Comparison of ENCODE assay signal across 24 cellular contexts in genomic region chr12:17214910-17215309, GRCh38.
DNase-seq lines count a peak whose midpoint lies in the region; ATAC-seq, FAIRE-seq and TF ChIP-seq lines count a peak whose summit lies in the region.
"Had no signal": no experiment of that assay in that cellular context is flagged by ENCODE, and none has a peak within 500 bp of the region (broad histone marks: within the 10 kb centered on the region; RNA-seq: fewer than 3 reads in every experiment).

No MANE protein-coding gene starts in this region.

- no peaks in the 10 kb centered on the region for H3K36me3 Mint-ChIP-seq in activated CD8-positive, alpha-beta memory T cell treated with anti-CD3 and anti-CD28 coated beads, Interleukin-2, amount 10 ng/mL, durations not matched to agents 7 days and 5 days
- H3K36me3 Mint-ChIP-seq: CD4-positive, CD25-positive, alpha-beta regulatory T cell had no signal

- H3K36me3 ChIP-seq in WERI-Rb-1 (no peaks in the 10 kb centered on the region), right atrium auricular region (no peaks in the 10 kb centered on the region)
- H3K36me3 ChIP-seq: BE2C had no signal

- H3K27me3 ChIP-seq in WERI-Rb-1 (ENCODE audit: insufficient read depth, low read depth, severe bottlenecking) (no peaks in the 10 kb centered on the region), right atrium auricular region (no peaks in the 10 kb centered on the region)
- H3K27me3 ChIP-seq: BE2C had no signal

- no peaks in the 10 kb centered on the region for H3K27me3 Mint-ChIP-seq in activated CD8-positive, alpha-beta memory T cell treated with anti-CD3 and anti-CD28 coated beads, Interleukin-2, amount 10 ng/mL, durations not matched to agents 7 days and 5 days
- H3K27me3 Mint-ChIP-seq: CD4-positive, CD25-positive, alpha-beta regulatory T cell had no signal

- CTCF ChIA-PET in A549 (lab: Yijun Ruan, JAX) = interaction anchor here (1.3 kb wide), 1 partner anchor 275 kb away, joined by 3 read pairs; no protein-coding TSS in a partner anchor
- CTCF ChIA-PET in activated CD8-positive, alpha-beta memory T cell treated with anti-CD3 and anti-CD28 coated beads, Interleukin-2, amount 10 ng/mL, durations not matched to agents 7 days and 5 days (lab: Charles Lee) = no interaction called here

- H3K27ac Mint-ChIP-seq in activated CD8-positive, alpha-beta memory T cell treated with anti-CD3 and anti-CD28 coated beads, Interleukin-2, amount 10 ng/mL, durations not matched to agents 7 days and 5 days = no peak overlapping the region
- H3K27ac Mint-ChIP-seq: CD4-positive, CD25-positive, alpha-beta regulatory T cell; HFFc6 had no signal

- peak overlapping the region; percentile 19; the same call in 1 of the 3 replicates for H3K4me2 ChIP-seq in A549

- POLR2A ChIA-PET in A549 (lab: Yijun Ruan, JAX) = no interaction called here

- no peaks in the 10 kb centered on the region for H3K4me1 Mint-ChIP-seq in activated CD8-positive, alpha-beta memory T cell treated with anti-CD3 and anti-CD28 coated beads, Interleukin-2, amount 10 ng/mL, durations not matched to agents 7 days and 5 days
- H3K4me1 Mint-ChIP-seq: CD4-positive, CD25-positive, alpha-beta regulatory T cell had no signal

- ATAC-seq in A549 (peak in 1 of 2 experiments; percentile 39; a peak in 1 of 6 replicates), GM18907 (IDR thresholded peaks at IDR 0.05; ENCODE audit: unreplicated experiment) (peak; percentile 94), HG02943 (IDR thresholded peaks at IDR 0.05; ENCODE audit: low read depth, unreplicated experiment) (peak; percentile 72)
- no peak for ATAC-seq in activated CD8-positive, alpha-beta memory T cell treated with anti-CD3 and anti-CD28 coated beads, Interleukin-2, amount 10 ng/mL, durations not matched to agents 7 days and 5 days
- ATAC-seq: HepG2 had no signal

- no peak for TF ChIP-seq EP300 in A549 (IDR thresholded peaks at IDR 0.05)

- TF ChIP-seq POLR2A in A549 (IDR thresholded peaks at IDR 0.05; ENCODE audit: low read length) = no peak
- TF ChIP-seq POLR2A in H54 (IDR thresholded peaks at IDR 0.05; ENCODE audit: low read depth, low read length) = no peak

- H3K27ac ChIP-seq in A549 = no peak overlapping the region
- no peak overlapping the region for H3K27ac ChIP-seq in WERI-Rb-1
- H3K27ac ChIP-seq in right atrium auricular region = no peak overlapping the region
- H3K27ac ChIP-seq: 22Rv1, SK-N-MC had no signal

- H3K4me3 Mint-ChIP-seq in activated CD8-positive, alpha-beta memory T cell treated with anti-CD3 and anti-CD28 coated beads, Interleukin-2, amount 10 ng/mL, durations not matched to agents 7 days and 5 days = no peak overlapping the region
- H3K4me3 Mint-ChIP-seq: CD4-positive, CD25-positive, alpha-beta regulatory T cell; HFFc6 had no signal

- H3K4me1 ChIP-seq in A549 = peaks cover 7% of the 10 kb centered on the region; the same call in 2 of the 3 replicates
- no peaks in the 10 kb centered on the region for H3K4me1 ChIP-seq in right atrium auricular region
- H3K4me1 ChIP-seq: BE2C had no signal

- no peak for TF ChIP-seq CTCF in A549 (IDR thresholded peaks at IDR 0.05)
- no peak for TF ChIP-seq CTCF in epithelial cell of proximal tubule (conservative IDR thresholded peaks at IDR 0.05; ENCODE audit: low read depth, low read length)
- TF ChIP-seq CTCF in WERI-Rb-1 (IDR thresholded peaks at IDR 0.05; ENCODE audit: low read depth, low read length) = no peak
- no peak for TF ChIP-seq CTCF in right atrium auricular region (IDR thresholded peaks at IDR 0.05)

- H3K4me3 ChIP-seq in A549 (no peak overlapping the region), epithelial cell of proximal tubule (ENCODE audit: low read depth, low read length) (peak overlapping the region; percentile 26), WERI-Rb-1 (ENCODE audit: low read depth, low read length) (no peak overlapping the region), right atrium auricular region (no peak overlapping the region)
- H3K4me3 ChIP-seq: SK-N-MC had no signal

- 33% methylated on average over 1 of the region's 1 CpG for WGBS in A549 (ENCODE audit: missing lambda C conversion rate)

- H3K9me3 ChIP-seq in A549 = no peaks in the 10 kb centered on the region
- H3K9me3 ChIP-seq in WERI-Rb-1 (ENCODE audit: severe bottlenecking) = no peaks in the 10 kb centered on the region
- H3K9me3 ChIP-seq in right atrium auricular region = no peaks in the 10 kb centered on the region
- H3K9me3 ChIP-seq: BE2C had no signal

- no peak for FAIRE-seq in A549 (lab: Jason Lieb, UNC)
- no peak for FAIRE-seq in H54 (lab: Jason Lieb, UNC)
- FAIRE-seq: G401.6, HepG2 had no signal

- TF ChIP-seq RAD21 in A549 (conservative IDR thresholded peaks at IDR 0.05 in 1 of 2, IDR thresholded peaks at IDR 0.05 in 1 of 2) = no peak

- no peak for DNase-seq in A549 (ENCODE audit: low read depth in 1 of 2, low spot score in 1 of 2)
- peak; percentile 47 for DNase-seq in epithelial cell of proximal tubule (ENCODE audit: low read depth)
- no peak for DNase-seq in WERI-Rb-1
- DNase-seq in H54 (ENCODE audit: insufficient read length, low spot score) = no peak
- no peak for DNase-seq in right atrium auricular region (ENCODE audit: low spot score)
- DNase-seq in activated CD8-positive, alpha-beta memory T cell treated with anti-CD3 and anti-CD28 coated beads, Interleukin-2, amount 10 ng/mL, durations not matched to agents 7 days and 5 days = no peak
- DNase-seq: BE2C; CD4-positive, CD25-positive, alpha-beta regulatory T cell; COR-L47; H7; HFFc6; KBM-7; NCI-H1105; NCI-H2081 treated with DMSO at 0.1 percent for 48 hours; NCI-H510A; NCI-H748 treated with DMSO at 0.1 percent for 48 hours; NK-92 treated with Interleukin-12 subunit alpha and Interleukin-12 subunit beta, amount 100 ng/mL, for 24 hours; Right ventricle myocardium superior had no signal

- H3K9me3 Mint-ChIP-seq in activated CD8-positive, alpha-beta memory T cell treated with anti-CD3 and anti-CD28 coated beads, Interleukin-2, amount 10 ng/mL, durations not matched to agents 7 days and 5 days (ENCODE audit: low read depth) = peaks cover 3% of the 10 kb centered on the region

TF ChIP-seq in A549, 52 proteins besides CTCF, POLR2A, EP300 and RAD21:
- no peak for TF ChIP-seq POLR2AphosphoS2 (conservative IDR thresholded peaks at IDR 0.05; ENCODE audit: low read length)
- TF ChIP-seq PBX3 (IDR thresholded peaks at IDR 0.05) = no peak
- no peak for TF ChIP-seq ESRRA (IDR thresholded peaks at IDR 0.05; ENCODE audit: borderline replicate concordance, low read length)
- no peak for TF ChIP-seq NR3C1 (IDR thresholded peaks at IDR 0.05)
- no peak for TF ChIP-seq EHF (CRISPR knock-in tag; IDR thresholded peaks at IDR 0.05)
- no peak for TF ChIP-seq MAZ (IDR thresholded peaks at IDR 0.05; ENCODE audit: borderline replicate concordance, low read depth, low read length)
- no peak for TF ChIP-seq CBX2 (IDR thresholded peaks at IDR 0.05; ENCODE audit: borderline replicate concordance, low read depth)
- TF ChIP-seq NPAS2 (CRISPR knock-in tag; IDR thresholded peaks at IDR 0.05; ENCODE audit: borderline replicate concordance) = no peak
- no peak for TF ChIP-seq CHD2 (IDR thresholded peaks at IDR 0.05; ENCODE audit: low read length, partially characterized antibody)
